Comparison of ENCODE assay signal across 19 cellular contexts in genomic region chr13:91112878-91113277, GRCh38.
DNase-seq lines count a peak whose midpoint lies in the region; ATAC-seq, FAIRE-seq and TF ChIP-seq lines count a peak whose summit lies in the region.
"Had no signal": no experiment of that assay in that cellular context is flagged by ENCODE, and none has a peak within 500 bp of the region (broad histone marks: within the 10 kb centered on the region; RNA-seq: fewer than 3 reads in every experiment).

No MANE protein-coding gene starts in this region.

- peak overlapping the region; percentile 30 to 78 for H3K27ac ChIP-seq in kidney (ENCODE audit: low read depth in 2 of 2, low read length in 2 of 2)
- H3K27ac ChIP-seq in pancreas, result no peak overlapping the region

- ATAC-seq in pancreas (no peak), GM21423 (IDR thresholded peaks at IDR 0.05; ENCODE audit: unreplicated experiment) (no peak), HG03342 (IDR thresholded peaks at IDR 0.05; ENCODE audit: unreplicated experiment) (no peak)
- ATAC-seq: GM12878, GM23338, HCT116 had no signal

- H3K27me3 ChIP-seq in pancreas, result peaks cover 0 to 6% (median 0%) of the 10 kb centered on the region in 4 donors

- FAIRE-seq in kidney (lab: Jason Lieb, UNC), result peak; percentile 45
- FAIRE-seq in pancreas (lab: Jason Lieb, UNC), result peak; percentile 26
- FAIRE-seq: GM12878, GM19239 had no signal

- 60 to 64% methylated on average over 1 of the region's 1 CpG for WGBS in pancreas, 2 donors

- H3K36me3 ChIP-seq in kidney (ENCODE audit: control insufficient read depth in 1 of 2, insufficient read depth in 2 of 2, low read length in 2 of 2), result no peaks in the 10 kb centered on the region
- H3K36me3 ChIP-seq in pancreas, result no peaks in the 10 kb centered on the region

- TF ChIP-seq CTCF in kidney (IDR thresholded peaks at IDR 0.05; ENCODE audit: borderline replicate concordance, extremely low read depth, insufficient read depth) (no peak), pancreas (IDR thresholded peaks at IDR 0.05) (no peak)

- H3K4me1 ChIP-seq in kidney (ENCODE audit: control insufficient read depth in 1 of 2, insufficient read depth in 1 of 2, low read depth in 1 of 2, low read length in 2 of 2) (peaks cover 4 to 31% of the 10 kb centered on the region in 2 donors), pancreas (no peaks in the 10 kb centered on the region)

- DNase-seq in SK-N-DZ (ENCODE audit: low spot score), result peak; percentile 70
- no peak for DNase-seq in kidney
- no peak for DNase-seq in pancreas
- DNase-seq in DMS53 treated with DMSO at 0.1 percent for 48 hours (lab: John Stamatoyannopoulos, UW; ENCODE audit: unreplicated experiment), result no peak
- DNase-seq: C1 segment of cervical spinal cord; Calu3; CD4-positive, alpha-beta memory T cell; COR-L47; DMS153; DMS79; EL; GDM1; H9 had no signal

- H3K9ac ChIP-seq in kidney (ENCODE audit: low read length in 2 of 2), result peak overlapping the region in 1 of 2 donors; percentile 1

- no peaks in the 10 kb centered on the region for H3K9me3 ChIP-seq in kidney (ENCODE audit: control insufficient read depth in 1 of 2, low read length in 2 of 2)
- H3K9me3 ChIP-seq in pancreas, result no peaks in the 10 kb centered on the region

- H3K4me3 ChIP-seq in kidney (ENCODE audit: low read length in 2 of 2) (peak overlapping the region in 1 of 2 donors; percentile 42), pancreas (no peak overlapping the region)
- H3K4me3 ChIP-seq: GM12878, GM23338 had no signal

- intact Hi-C loops in kidney (cut with DNase I) (no loop called here), pancreas (cut with DNase I) (no loop called here)

Comparison
In these comparisons a context has a peak if more than half of its experiments do, and no peak if none do; other contexts are left out.
1. H3K27ac ChIP-seq: peak in kidney (2 of 2); none in pancreas (0 of 4).